ENCODE assay signal across 21 cellular contexts in the genomic region with DNA sequence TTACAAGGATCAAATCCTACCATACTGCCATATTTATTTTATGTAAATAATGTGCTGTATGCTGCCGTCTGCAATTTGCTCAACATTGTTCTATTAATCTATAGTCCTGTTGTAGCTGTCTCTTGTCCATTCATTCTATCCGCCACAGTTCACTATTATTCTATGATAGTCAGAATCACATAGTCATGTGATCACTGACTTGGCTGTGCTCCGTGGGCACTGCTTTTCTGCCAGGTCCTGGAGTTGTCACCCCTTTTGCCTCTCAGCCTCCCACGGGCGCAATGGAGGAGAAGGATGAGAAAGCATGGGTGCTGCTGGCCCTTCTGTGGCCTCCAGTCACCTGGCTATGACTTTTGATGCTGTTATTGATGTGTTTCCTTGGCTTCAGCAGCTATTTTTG. TPM values are rescaled to one million over a fixed set of nuclear protein-coding genes. Genes with fewer than 3 reads are reported as not detected.
DNase-seq lines count a peak whose midpoint lies in the region; ATAC-seq and TF ChIP-seq lines count a peak whose summit lies in the region.
"Had no signal": no experiment of that assay in that cellular context is flagged by ENCODE, and none has a peak within 500 bp of the region (broad histone marks: within the 10 kb centered on the region; RNA-seq: fewer than 3 reads in every experiment).

No MANE protein-coding gene starts in this region.

- H3K27ac ChIP-seq in trophoblast cell (ENCODE audit: low read depth, low read length) = no peak overlapping the region
- H3K27ac ChIP-seq: parathyroid adenoma, Peyer's patch, SK-N-MC had no signal

- H3K4me1 ChIP-seq in trophoblast cell (ENCODE audit: control insufficient read depth in 1 of 2, insufficient read depth in 2 of 2, low read length in 2 of 2) = no peaks in the 10 kb centered on the region
- H3K4me1 ChIP-seq: parathyroid adenoma had no signal

- no peaks in the 10 kb centered on the region for H3K9me3 Mint-ChIP-seq in activated T-helper 17 cell treated with anti-CD3 and anti-CD28 coated beads, Interleukin-2, amount 50 U/mL, for 72 hours
- H3K9me3 Mint-ChIP-seq: activated naive CD8-positive, alpha-beta T cell treated with anti-CD3 and anti-CD28 coated beads for 36 hours; activated T-cell treated with anti-CD3 and anti-CD28 coated beads, Interleukin-2, amount 50 U/mL, for 72 hours; CD14-positive monocyte; naive thymus-derived CD4-positive, alpha-beta T cell had no signal

- no peak overlapping the region for H3K18ac ChIP-seq in trophoblast cell (ENCODE audit: low read length)

- no peaks in the 10 kb centered on the region for H3K79me1 ChIP-seq in trophoblast cell (ENCODE audit: low read length)

- DNase-seq in Ammon's horn (ENCODE audit: low spot score) (peak; percentile 82), globus pallidus (ENCODE audit: low spot score) (peak; percentile 89), trophoblast cell (no peak), GM10248 (ENCODE audit: extremely low spot score) (no peak), NCI-H2196 treated with DMSO at 0.1 percent for 48 hours (lab: John Stamatoyannopoulos, UW; ENCODE audit: unreplicated experiment) (no peak)
- DNase-seq: activated naive CD8-positive, alpha-beta T cell treated with anti-CD3 and anti-CD28 coated beads for 36 hours; activated T-cell treated with anti-CD3 and anti-CD28 coated beads, Interleukin-2, amount 50 U/mL, for 72 hours; esophagus squamous epithelium; naive thymus-derived CD4-positive, alpha-beta T cell; NCI-H1417; Peyer's patch; stimulated activated CD4-positive, alpha-beta T cell treated with anti-CD3 and anti-CD28 coated beads, Interleukin-4, amount 100 ng/mL, for 24 hours had no signal

- H4K91ac ChIP-seq in trophoblast cell (ENCODE audit: low read depth, low read length) = no peak overlapping the region

- TF ChIP-seq CTCF in GM10248 (IDR thresholded peaks at IDR 0.05; ENCODE audit: control extremely low read depth, extremely low read depth, low read depth, missing control alignments) = no peak

- WGBS in trophoblast cell (ENCODE audit: extremely low coverage, insufficient coverage, insufficient read length) = no CpG with 5 or more reads among the region's 5 CpGs

- ATAC-seq in activated T-helper 17 cell treated with anti-CD3 and anti-CD28 coated beads, Interleukin-2, amount 50 U/mL, for 72 hours (replicated peaks) = no peak
- ATAC-seq in GM18520 (IDR thresholded peaks at IDR 0.05; ENCODE audit: unreplicated experiment) = no peak
- no peak for ATAC-seq in GM19324 (IDR thresholded peaks at IDR 0.05; ENCODE audit: low FRiP score, unreplicated experiment)
- ATAC-seq: activated T-cell treated with anti-CD3 and anti-CD28 coated beads, Interleukin-2, amount 50 U/mL, for 72 hours; HepG2; naive thymus-derived CD4-positive, alpha-beta T cell had no signal

- no peak overlapping the region for H2AK5ac ChIP-seq in trophoblast cell (ENCODE audit: low read length)

- no peaks in the 10 kb centered on the region for H3K9me3 ChIP-seq in trophoblast cell (ENCODE audit: insufficient read depth, low read depth, low read length)
- H3K9me3 ChIP-seq: esophagus squamous epithelium, Peyer's patch had no signal

- no peak overlapping the region for H4K12ac ChIP-seq in trophoblast cell (ENCODE audit: low read depth, low read length)

- peak overlapping the region; percentile 2 for H3K4ac ChIP-seq in trophoblast cell (ENCODE audit: low read depth, low read length)

- CTCF ChIA-PET in GM10248 (lab: Yijun Ruan, JAX) = no interaction called here

- H3K27ac Mint-ChIP-seq in activated T-helper 17 cell treated with anti-CD3 and anti-CD28 coated beads, Interleukin-2, amount 50 U/mL, for 72 hours = peak overlapping the region; percentile 38
- H3K27ac Mint-ChIP-seq: activated naive CD8-positive, alpha-beta T cell treated with anti-CD3 and anti-CD28 coated beads for 36 hours; naive thymus-derived CD4-positive, alpha-beta T cell had no signal

- peaks cover 15 to 18% of the 10 kb centered on the region in 2 experiments for H3K36me3 ChIP-seq in trophoblast cell (ENCODE audit: control insufficient read depth in 1 of 2, insufficient read depth in 2 of 2, low read length in 2 of 2)

- POLR2A ChIA-PET in GM10248 (lab: Yijun Ruan, JAX) = no interaction called here

- H2BK5ac ChIP-seq in trophoblast cell (ENCODE audit: low read depth, low read length, poor library complexity) = no peak overlapping the region

- no peaks in the 10 kb centered on the region for H3K4me1 Mint-ChIP-seq in activated T-helper 17 cell treated with anti-CD3 and anti-CD28 coated beads, Interleukin-2, amount 50 U/mL, for 72 hours
- H3K4me1 Mint-ChIP-seq: CD14-positive monocyte had no signal

- no peak overlapping the region for H2AFZ ChIP-seq in trophoblast cell (ENCODE audit: insufficient read depth, low read length, poor library complexity)
- H2AFZ ChIP-seq: parathyroid adenoma had no signal

- H3K23ac ChIP-seq in trophoblast cell (ENCODE audit: low read length) = no peak overlapping the region

- no peak overlapping the region for H4K8ac ChIP-seq in trophoblast cell (ENCODE audit: low read depth, low read length)

- H3K4me2 ChIP-seq in trophoblast cell (ENCODE audit: low read length) = no peak overlapping the region
- H3K4me2 ChIP-seq: smooth muscle cell had no signal

- H3K36me3 Mint-ChIP-seq in activated T-helper 17 cell treated with anti-CD3 and anti-CD28 coated beads, Interleukin-2, amount 50 U/mL, for 72 hours (ENCODE audit: low read depth) = peaks cover 49% of the 10 kb centered on the region

- no peak overlapping the region for H3K14ac ChIP-seq in trophoblast cell (ENCODE audit: low read length)

- no peak overlapping the region for H3K4me3 Mint-ChIP-seq in activated T-helper 17 cell treated with anti-CD3 and anti-CD28 coated beads, Interleukin-2, amount 50 U/mL, for 72 hours
- H3K4me3 Mint-ChIP-seq: activated naive CD8-positive, alpha-beta T cell treated with anti-CD3 and anti-CD28 coated beads for 36 hours; activated T-cell treated with anti-CD3 and anti-CD28 coated beads, Interleukin-2, amount 50 U/mL, for 72 hours; CD14-positive monocyte; naive thymus-derived CD4-positive, alpha-beta T cell had no signal

- H2BK120ac ChIP-seq in trophoblast cell (ENCODE audit: insufficient read depth, low read length, poor library complexity) = no peak overlapping the region

- H3K79me2 ChIP-seq in trophoblast cell (ENCODE audit: control insufficient read depth, insufficient read depth, low read length, poor library complexity) = no peaks in the 10 kb centered on the region

- H3K4me3 ChIP-seq in trophoblast cell (ENCODE audit: low read depth, low read length) = no peak overlapping the region
- H3K4me3 ChIP-seq: esophagus squamous epithelium, lung, Peyer's patch, SK-N-MC, smooth muscle cell had no signal

- H3K27me3 Mint-ChIP-seq in activated T-helper 17 cell treated with anti-CD3 and anti-CD28 coated beads, Interleukin-2, amount 50 U/mL, for 72 hours = no peaks in the 10 kb centered on the region
- H3K27me3 Mint-ChIP-seq: activated naive CD8-positive, alpha-beta T cell treated with anti-CD3 and anti-CD28 coated beads for 36 hours; naive thymus-derived CD4-positive, alpha-beta T cell had no signal

- H3K9ac ChIP-seq in trophoblast cell (ENCODE audit: low read length) = no peak overlapping the region
- H3K9ac ChIP-seq: parathyroid adenoma had no signal

- no peak overlapping the region for H2BK12ac ChIP-seq in trophoblast cell (ENCODE audit: low read length)

- no peaks in the 10 kb centered on the region for H3K27me3 ChIP-seq in trophoblast cell (ENCODE audit: insufficient read depth, low read length)
- H3K27me3 ChIP-seq: esophagus squamous epithelium, Peyer's patch had no signal

RNA-seq across cellular contexts. Expression of gene ANKFY1, which starts 37.3 kb away (rescaled TPM):
- total RNA-seq in activated T-helper 17 cell treated with anti-CD3 and anti-CD28 coated beads, Interleukin-2, amount 50 U/mL, for 72 hours = 10 to 100 TPM; 31.7 to 48.3 TPM
- polyA plus RNA-seq in trophoblast cell (2013) = 20.7 and 20.8 TPM in 2 replicates

Comparison
In these comparisons a context has a peak if more than half of its experiments do, and no peak if none do; other contexts are left out.
1. DNase-seq: peak in Ammon's horn (single experiment) and globus pallidus (single experiment); none in trophoblast cell (0 of 2), GM10248 (single experiment) and NCI-H2196 treated with DMSO at 0.1 percent for 48 hours (single experiment).